ENCODE assay signal across 30 cellular contexts in the genomic region with DNA sequence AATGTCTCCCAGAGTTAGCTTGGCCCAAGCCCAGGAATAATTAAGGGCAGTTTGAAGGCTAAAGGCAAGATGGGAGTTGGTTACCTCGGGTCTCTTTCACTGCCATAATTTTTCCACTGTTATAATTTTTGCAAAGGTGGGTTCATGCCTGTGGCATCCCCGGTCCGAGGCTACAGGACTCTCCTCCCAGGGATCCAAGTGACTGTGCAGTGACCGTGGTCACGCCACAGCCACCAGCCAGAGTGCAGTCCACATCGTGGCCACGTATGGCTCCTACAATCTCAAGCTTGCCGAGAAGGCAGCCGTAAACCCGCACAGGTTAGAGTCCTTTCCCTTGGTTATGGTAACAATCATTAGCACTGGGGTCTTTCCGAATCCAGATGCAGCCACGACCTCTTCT. TPM values are rescaled to one million over a fixed set of nuclear protein-coding genes. Genes with fewer than 3 reads are reported as not detected.
"Had no signal": no experiment of that assay in that cellular context is flagged by ENCODE, and none has a peak within 500 bp of the region (broad histone marks: within the 10 kb centered on the region; RNA-seq: fewer than 3 reads in every experiment).

No MANE protein-coding gene starts in this region.

- H3K36me3 ChIP-seq: breast epithelium, colonic mucosa, esophagus squamous epithelium, heart left ventricle, lower lobe of right lung, neutrophil, ovary, stomach, suprapubic skin, tibial nerve, uterus had no signal

- ATAC-seq: activated CD4-positive, alpha-beta T cell treated with anti-CD3 and anti-CD28 coated beads for 36 hours; activated T-cell treated with anti-CD3 and anti-CD28 coated beads, Interleukin-2, amount 50 U/mL, for 4 hours; left cardiac atrium; lower lobe of right lung; naive thymus-derived CD4-positive, alpha-beta T cell; psoas muscle; right cardiac atrium; stimulated activated memory B cell treated with anti-CD40 and anti-IgM and Interleukin-4, amounts not matched to agents 10 μg/mL and 1 μg/mL and 100 μg/mL, for 72 hours; WTC11 had no signal

- H3K27ac Mint-ChIP-seq: activated CD4-positive, alpha-beta T cell treated with anti-CD3 and anti-CD28 coated beads for 36 hours; activated naive CD8-positive, alpha-beta T cell treated with anti-CD3 and anti-CD28 coated beads for 36 hours; activated T-helper 2 cell treated with anti-CD3 and anti-CD28 coated beads, Interferon-gamma antibody, Interleukin-2, Interleukin-4, amounts not matched to agents 10 μg/mL and 5 μg/mL and 100 μg/mL, durations not matched to agents 14 hours and 24 hours and 36 hours; stimulated activated memory B cell treated with anti-CD40 and anti-IgM and Interleukin-4, amounts not matched to agents 10 μg/mL and 1 μg/mL and 100 μg/mL, for 72 hours had no signal

- H3K27me3 ChIP-seq: colonic mucosa, heart left ventricle, ovary, uterus had no signal

- H3K4me1 ChIP-seq: breast epithelium, colonic mucosa, psoas muscle had no signal

- H3K27me3 Mint-ChIP-seq: activated CD4-positive, alpha-beta T cell treated with anti-CD3 and anti-CD28 coated beads for 36 hours had no signal

- DNase-seq: activated CD4-positive, alpha-beta T cell treated with anti-CD3 and anti-CD28 coated beads for 36 hours; activated CD4-positive, alpha-beta T cell treated with anti-CD3 and anti-CD28 coated beads, Interleukin-2, amount 50 U/mL, for 4 hours; activated CD8-positive, alpha-beta memory T cell treated with anti-CD3 and anti-CD28 coated beads, Interleukin-2, amount 50 U/mL, for 48 hours; activated naive CD4-positive, alpha-beta T cell; activated naive CD8-positive, alpha-beta T cell treated with anti-CD3 and anti-CD28 coated beads for 36 hours; activated T-cell treated with anti-CD3 and anti-CD28 coated beads, Interleukin-2, amount 50 U/mL, for 4 hours; colonic mucosa; esophagus squamous epithelium; left cardiac atrium; lower lobe of right lung; mesendoderm; naive thymus-derived CD4-positive, alpha-beta T cell; psoas muscle; right cardiac atrium; small intestine; stimulated activated CD4-positive, alpha-beta T cell treated with anti-CD3 and anti-CD28 coated beads, Interleukin-15, amount 100 ng/mL, for 24 hours; stomach; T1000 had no signal

- H3K4me1 Mint-ChIP-seq: activated CD4-positive, alpha-beta T cell treated with anti-CD3 and anti-CD28 coated beads for 36 hours; activated naive CD8-positive, alpha-beta T cell treated with anti-CD3 and anti-CD28 coated beads for 36 hours; stimulated activated memory B cell treated with anti-CD40 and anti-IgM and Interleukin-4, amounts not matched to agents 10 μg/mL and 1 μg/mL and 100 μg/mL, for 72 hours had no signal

- H3K4me3 Mint-ChIP-seq: activated CD4-positive, alpha-beta T cell treated with anti-CD3 and anti-CD28 coated beads for 36 hours; activated naive CD8-positive, alpha-beta T cell treated with anti-CD3 and anti-CD28 coated beads for 36 hours; activated T-cell treated with anti-CD3 and anti-CD28 coated beads, Interleukin-2, amount 50 U/mL, for 4 hours; central memory CD8-positive, alpha-beta T cell; naive thymus-derived CD4-positive, alpha-beta T cell; stimulated activated memory B cell treated with anti-CD40 and anti-IgM and Interleukin-4, amounts not matched to agents 10 μg/mL and 1 μg/mL and 100 μg/mL, for 72 hours; WTC11 had no signal

- H3K36me3 Mint-ChIP-seq: activated naive CD8-positive, alpha-beta T cell treated with anti-CD3 and anti-CD28 coated beads for 36 hours; naive thymus-derived CD4-positive, alpha-beta T cell; stimulated activated memory B cell treated with anti-CD40 and anti-IgM and Interleukin-4, amounts not matched to agents 10 μg/mL and 1 μg/mL and 100 μg/mL, for 72 hours; WTC11 had no signal

- H3K27ac ChIP-seq: breast epithelium, colonic mucosa, dorsolateral prefrontal cortex, lower lobe of right lung, neutrophil, ovary, psoas muscle, stomach, suprapubic skin, uterus had no signal

- H3K4me3 ChIP-seq: breast epithelium, colonic mucosa, dorsolateral prefrontal cortex, esophagus squamous epithelium, heart left ventricle, lower lobe of right lung, ovary, psoas muscle, stomach, suprapubic skin, tibial nerve, uterus had no signal

- H3K9me3 ChIP-seq: breast epithelium, colonic mucosa, esophagus squamous epithelium, heart left ventricle, lower lobe of right lung, neutrophil, ovary, psoas muscle, stomach, suprapubic skin, tibial nerve, uterus had no signal

RNA-seq across cellular contexts. Expression of a gene that starts 36.8 kb away (rescaled TPM):
- total RNA-seq: esophagus squamous epithelium had no signal
